Comparison of ENCODE assay signal across 1 cellular context in genomic region chr22:39174498-39175120, GRCh38.
TF ChIP-seq lines count a peak whose summit lies in the region.

No MANE protein-coding gene starts in this region.

TF ChIP-seq in HepG2, 621 proteins besides CTCF, POLR2A, EP300 and RAD21 (continued from another document and continues in another):
- TF ChIP-seq, protein P1, sequence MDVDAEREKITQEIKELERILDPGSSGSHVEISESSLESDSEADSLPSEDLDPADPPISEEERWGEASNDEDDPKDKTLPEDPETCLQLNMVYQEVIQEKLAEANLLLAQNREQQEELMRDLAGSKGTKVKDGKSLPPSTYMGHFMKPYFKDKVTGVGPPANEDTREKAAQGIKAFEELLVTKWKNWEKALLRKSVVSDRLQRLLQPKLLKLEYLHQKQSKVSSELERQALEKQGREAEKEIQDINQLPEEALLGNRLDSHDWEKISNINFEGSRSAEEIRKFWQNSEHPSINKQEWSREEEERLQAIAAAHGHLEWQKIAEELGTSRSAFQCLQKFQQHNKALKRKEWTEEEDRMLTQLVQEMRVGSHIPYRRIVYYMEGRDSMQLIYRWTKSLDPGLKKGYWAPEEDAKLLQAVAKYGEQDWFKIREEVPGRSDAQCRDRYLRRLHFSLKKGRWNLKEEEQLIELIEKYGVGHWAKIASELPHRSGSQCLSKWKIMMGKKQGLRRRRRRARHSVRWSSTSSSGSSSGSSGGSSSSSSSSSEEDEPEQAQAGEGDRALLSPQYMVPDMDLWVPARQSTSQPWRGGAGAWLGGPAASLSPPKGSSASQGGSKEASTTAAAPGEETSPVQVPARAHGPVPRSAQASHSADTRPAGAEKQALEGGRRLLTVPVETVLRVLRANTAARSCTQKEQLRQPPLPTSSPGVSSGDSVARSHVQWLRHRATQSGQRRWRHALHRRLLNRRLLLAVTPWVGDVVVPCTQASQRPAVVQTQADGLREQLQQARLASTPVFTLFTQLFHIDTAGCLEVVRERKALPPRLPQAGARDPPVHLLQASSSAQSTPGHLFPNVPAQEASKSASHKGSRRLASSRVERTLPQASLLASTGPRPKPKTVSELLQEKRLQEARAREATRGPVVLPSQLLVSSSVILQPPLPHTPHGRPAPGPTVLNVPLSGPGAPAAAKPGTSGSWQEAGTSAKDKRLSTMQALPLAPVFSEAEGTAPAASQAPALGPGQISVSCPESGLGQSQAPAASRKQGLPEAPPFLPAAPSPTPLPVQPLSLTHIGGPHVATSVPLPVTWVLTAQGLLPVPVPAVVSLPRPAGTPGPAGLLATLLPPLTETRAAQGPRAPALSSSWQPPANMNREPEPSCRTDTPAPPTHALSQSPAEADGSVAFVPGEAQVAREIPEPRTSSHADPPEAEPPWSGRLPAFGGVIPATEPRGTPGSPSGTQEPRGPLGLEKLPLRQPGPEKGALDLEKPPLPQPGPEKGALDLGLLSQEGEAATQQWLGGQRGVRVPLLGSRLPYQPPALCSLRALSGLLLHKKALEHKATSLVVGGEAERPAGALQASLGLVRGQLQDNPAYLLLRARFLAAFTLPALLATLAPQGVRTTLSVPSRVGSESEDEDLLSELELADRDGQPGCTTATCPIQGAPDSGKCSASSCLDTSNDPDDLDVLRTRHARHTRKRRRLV (CRISPR knock-in tag; IDR thresholded peaks at IDR 0.05): no peak
- TF ChIP-seq ATF5 (CRISPR knock-in tag; IDR thresholded peaks at IDR 0.05; ENCODE audit: low read depth): no peak
- no peak for TF ChIP-seq ZNF672 (CRISPR knock-in tag; IDR thresholded peaks at IDR 0.05)
- 0 out of 2 replicates have a peak, but pooled peaks have one; percentile 18 for TF ChIP-seq ZNF670 (CRISPR knock-in tag; IDR thresholded peaks at IDR 0.05; ENCODE audit: borderline replicate concordance)
- TF ChIP-seq E2F5 (CRISPR knock-in tag; conservative IDR thresholded peaks at IDR 0.05): no peak
- peak in 1 of 2 experiments; percentile 57; a peak in 1 of 4 replicates for TF ChIP-seq REST (IDR thresholded peaks at IDR 0.05; ENCODE audit: borderline replicate concordance in 1 of 2, low read depth in 1 of 2, low read length in 2 of 2)
- 0 out of 2 replicates have a peak, but pooled peaks have one; percentile 52 for TF ChIP-seq ZNF34 (CRISPR knock-in tag; IDR thresholded peaks at IDR 0.05; ENCODE audit: borderline replicate concordance)
- no peak for TF ChIP-seq ZNF776 (CRISPR knock-in tag; IDR thresholded peaks at IDR 0.05)
- peak; percentile 68; the same call in 1 of the 2 replicates for TF ChIP-seq ZNF331 (CRISPR knock-in tag; IDR thresholded peaks at IDR 0.05)
- TF ChIP-seq ZZZ3 (CRISPR knock-in tag; IDR thresholded peaks at IDR 0.05; ENCODE audit: borderline replicate concordance): no peak
- no peak for TF ChIP-seq ZNF296 (CRISPR knock-in tag; conservative IDR thresholded peaks at IDR 0.05)
- TF ChIP-seq, protein P2, sequence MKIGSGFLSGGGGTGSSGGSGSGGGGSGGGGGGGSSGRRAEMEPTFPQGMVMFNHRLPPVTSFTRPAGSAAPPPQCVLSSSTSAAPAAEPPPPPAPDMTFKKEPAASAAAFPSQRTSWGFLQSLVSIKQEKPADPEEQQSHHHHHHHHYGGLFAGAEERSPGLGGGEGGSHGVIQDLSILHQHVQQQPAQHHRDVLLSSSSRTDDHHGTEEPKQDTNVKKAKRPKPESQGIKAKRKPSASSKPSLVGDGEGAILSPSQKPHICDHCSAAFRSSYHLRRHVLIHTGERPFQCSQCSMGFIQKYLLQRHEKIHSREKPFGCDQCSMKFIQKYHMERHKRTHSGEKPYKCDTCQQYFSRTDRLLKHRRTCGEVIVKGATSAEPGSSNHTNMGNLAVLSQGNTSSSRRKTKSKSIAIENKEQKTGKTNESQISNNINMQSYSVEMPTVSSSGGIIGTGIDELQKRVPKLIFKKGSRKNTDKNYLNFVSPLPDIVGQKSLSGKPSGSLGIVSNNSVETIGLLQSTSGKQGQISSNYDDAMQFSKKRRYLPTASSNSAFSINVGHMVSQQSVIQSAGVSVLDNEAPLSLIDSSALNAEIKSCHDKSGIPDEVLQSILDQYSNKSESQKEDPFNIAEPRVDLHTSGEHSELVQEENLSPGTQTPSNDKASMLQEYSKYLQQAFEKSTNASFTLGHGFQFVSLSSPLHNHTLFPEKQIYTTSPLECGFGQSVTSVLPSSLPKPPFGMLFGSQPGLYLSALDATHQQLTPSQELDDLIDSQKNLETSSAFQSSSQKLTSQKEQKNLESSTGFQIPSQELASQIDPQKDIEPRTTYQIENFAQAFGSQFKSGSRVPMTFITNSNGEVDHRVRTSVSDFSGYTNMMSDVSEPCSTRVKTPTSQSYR (CRISPR knock-in tag; IDR thresholded peaks at IDR 0.05; ENCODE audit: borderline replicate concordance): peak; percentile 99
- TF ChIP-seq SMYD3 (CRISPR knock-in tag; IDR thresholded peaks at IDR 0.05): no peak
- TF ChIP-seq KAT7 (CRISPR knock-in tag; IDR thresholded peaks at IDR 0.05; ENCODE audit: borderline replicate concordance): 0 out of 2 replicates have a peak, but pooled peaks have one; percentile 38
- TF ChIP-seq ZSCAN25 (CRISPR knock-in tag; IDR thresholded peaks at IDR 0.05): no peak
- TF ChIP-seq HNRNPUL1 (IDR thresholded peaks at IDR 0.05; ENCODE audit: low read depth, low read length): no peak
- TF ChIP-seq BRD4 (CRISPR knock-in tag; IDR thresholded peaks at IDR 0.05): no peak
- no peak for TF ChIP-seq ZNF280B (CRISPR knock-in tag; IDR thresholded peaks at IDR 0.05; ENCODE audit: borderline replicate concordance)
- no peak for TF ChIP-seq SETDB1 (CRISPR knock-in tag; IDR thresholded peaks at IDR 0.05; ENCODE audit: borderline replicate concordance)
- peak; percentile 91 for TF ChIP-seq FOXK2 (IDR thresholded peaks at IDR 0.05)
- no peak for TF ChIP-seq POLR2AphosphoS2 (IDR thresholded peaks at IDR 0.05; ENCODE audit: low read depth, low read length)
- TF ChIP-seq ZFP62 (CRISPR knock-in tag; IDR thresholded peaks at IDR 0.05): no peak
- no peak for TF ChIP-seq CENPT (CRISPR knock-in tag; IDR thresholded peaks at IDR 0.05; ENCODE audit: low read depth)
- no peak for TF ChIP-seq HNRNPLL (IDR thresholded peaks at IDR 0.05; ENCODE audit: low read depth, low read length, poor library complexity, severe bottlenecking)
- no peak for TF ChIP-seq CCAR2 (optimal IDR thresholded peaks at IDR 0.05; ENCODE audit: low read depth, low read length)
- no peak for TF ChIP-seq NBN (conservative IDR thresholded peaks at IDR 0.05)
- TF ChIP-seq THAP7 (CRISPR knock-in tag; IDR thresholded peaks at IDR 0.05): 0 out of 2 replicates have a peak, but pooled peaks have one; percentile 33
- TF ChIP-seq ZSCAN29 (CRISPR knock-in tag; conservative IDR thresholded peaks at IDR 0.05): 0 out of 2 replicates have a peak, but pooled peaks have one; percentile 54
- TF ChIP-seq ZNF556 (CRISPR knock-in tag; IDR thresholded peaks at IDR 0.05; ENCODE audit: borderline replicate concordance): no peak
- peak; percentile 89; the same call in 1 of the 2 replicates for TF ChIP-seq ZNF746 (CRISPR knock-in tag; IDR thresholded peaks at IDR 0.05)
- no peak for TF ChIP-seq ZKSCAN5 (CRISPR knock-in tag; IDR thresholded peaks at IDR 0.05)
- no peak for TF ChIP-seq HNRNPL (IDR thresholded peaks at IDR 0.05; ENCODE audit: low read depth, low read length)
- peak; percentile 69; the same call in 1 of the 2 replicates for TF ChIP-seq ZNF614 (CRISPR knock-in tag; IDR thresholded peaks at IDR 0.05; ENCODE audit: borderline replicate concordance)
- TF ChIP-seq, protein P3, sequence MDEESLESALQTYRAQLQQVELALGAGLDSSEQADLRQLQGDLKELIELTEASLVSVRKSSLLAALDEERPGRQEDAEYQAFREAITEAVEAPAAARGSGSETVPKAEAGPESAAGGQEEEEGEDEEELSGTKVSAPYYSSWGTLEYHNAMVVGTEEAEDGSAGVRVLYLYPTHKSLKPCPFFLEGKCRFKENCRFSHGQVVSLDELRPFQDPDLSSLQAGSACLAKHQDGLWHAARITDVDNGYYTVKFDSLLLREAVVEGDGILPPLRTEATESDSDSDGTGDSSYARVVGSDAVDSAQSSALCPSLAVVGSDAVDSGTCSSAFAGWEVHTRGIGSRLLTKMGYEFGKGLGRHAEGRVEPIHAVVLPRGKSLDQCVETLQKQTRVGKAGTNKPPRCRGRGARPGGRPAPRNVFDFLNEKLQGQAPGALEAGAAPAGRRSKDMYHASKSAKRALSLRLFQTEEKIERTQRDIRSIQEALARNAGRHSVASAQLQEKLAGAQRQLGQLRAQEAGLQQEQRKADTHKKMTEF (CRISPR knock-in tag; IDR thresholded peaks at IDR 0.05): peak; percentile 94
- no peak for TF ChIP-seq ZSCAN30 (CRISPR knock-in tag; IDR thresholded peaks at IDR 0.05)
- TF ChIP-seq ZNF160 (CRISPR knock-in tag; IDR thresholded peaks at IDR 0.05): no peak
- no peak for TF ChIP-seq SIN3B (IDR thresholded peaks at IDR 0.05; ENCODE audit: low read length)
- no peak for TF ChIP-seq CENPX (CRISPR knock-in tag; IDR thresholded peaks at IDR 0.05)
- TF ChIP-seq ZNF280D (CRISPR knock-in tag; IDR thresholded peaks at IDR 0.05): no peak
- no peak for TF ChIP-seq MED13 (CRISPR knock-in tag; IDR thresholded peaks at IDR 0.05)
- no peak for TF ChIP-seq ZNF468 (CRISPR knock-in tag; IDR thresholded peaks at IDR 0.05)
- peak; percentile 98 for TF ChIP-seq RARA (CRISPR knock-in tag; IDR thresholded peaks at IDR 0.05)
- peak; percentile 84; the same call in 1 of the 2 replicates for TF ChIP-seq ZNF543 (CRISPR knock-in tag; IDR thresholded peaks at IDR 0.05)
